8 cellular contexts compared by ENCODE assay signal in genomic region chr11:65787649-65788622, GRCh38. TPM values are rescaled to one million over a fixed set of nuclear protein-coding genes. Genes with fewer than 3 reads are reported as not detected.
DNase-seq lines count a peak whose midpoint lies in the region; ATAC-seq and TF ChIP-seq lines count a peak whose summit lies in the region.
"Had no signal": no experiment of that assay in that cellular context is flagged by ENCODE, and none has a peak within 500 bp of the region (broad histone marks: within the 10 kb centered on the region; RNA-seq: fewer than 3 reads in every experiment).

No MANE protein-coding gene starts in this region.

- peak overlapping the region; percentile 68 for H3K4me2 ChIP-seq in trophoblast cell (ENCODE audit: low read length)

- peak overlapping the region; percentile 59 for H2BK120ac ChIP-seq in trophoblast cell (ENCODE audit: insufficient read depth, low read length, poor library complexity)

- H3K36me3 ChIP-seq in trophoblast cell (ENCODE audit: control insufficient read depth in 1 of 2, insufficient read depth in 2 of 2, low read length in 2 of 2) = peaks cover 11 to 14% of the 10 kb centered on the region in 2 experiments

- peak overlapping the region; percentile 23 for H2BK12ac ChIP-seq in trophoblast cell (ENCODE audit: low read length)

- H3K4me1 ChIP-seq in trophoblast cell (ENCODE audit: control insufficient read depth in 1 of 2, insufficient read depth in 2 of 2, low read length in 2 of 2) = peaks cover 22 to 41% of the 10 kb centered on the region in 2 experiments

- peak overlapping the region; percentile 21 for H3K23ac ChIP-seq in trophoblast cell (ENCODE audit: low read length)

- DNase-seq in GM13977 (ENCODE audit: low spot score) = peak; percentile 70
- DNase-seq in NCI-H69 (lab: John Stamatoyannopoulos, UW) = peak; percentile 67
- DNase-seq in epidermal melanocyte (ENCODE audit: insufficient read length, low spot score) = peak; percentile 25
- DNase-seq in trophoblast cell = no peak
- no peak for DNase-seq in NCI-H1048 (lab: John Stamatoyannopoulos, UW)
- DNase-seq: NCI-H510A had no signal

- TF ChIP-seq CTCF in GM13977 (IDR thresholded peaks at IDR 0.05; ENCODE audit: extremely low read depth, insufficient read depth, missing control alignments) = no peak

- H3K27me3 ChIP-seq in trophoblast cell (ENCODE audit: insufficient read depth, low read length) = peaks cover 15% of the 10 kb centered on the region

- H3K9ac ChIP-seq in trophoblast cell (ENCODE audit: low read length) = peak overlapping the region; percentile 65

- peaks cover 28% of the 10 kb centered on the region for H3K79me1 ChIP-seq in trophoblast cell (ENCODE audit: low read length)

- no CpG with 5 or more reads among the region's 64 CpGs for WGBS in trophoblast cell (ENCODE audit: extremely low coverage, insufficient coverage, insufficient read length)

- H2BK5ac ChIP-seq in trophoblast cell (ENCODE audit: low read depth, low read length, poor library complexity) = peak overlapping the region; percentile 44

- peak overlapping the region; percentile 90 for H3K4ac ChIP-seq in trophoblast cell (ENCODE audit: low read depth, low read length)

- H3K18ac ChIP-seq in trophoblast cell (ENCODE audit: low read length) = peak overlapping the region; percentile 85

- in situ Hi-C loops in GM13977 (cut with MboI; ENCODE audit: low pct_unique_long_range_greater_than_20kb, low sequenced_read_pairs, unreplicated experiment) = no loop called here

- peak overlapping the region; percentile 45 for H4K91ac ChIP-seq in trophoblast cell (ENCODE audit: low read depth, low read length)

- no peak for ATAC-seq in HG03175 (IDR thresholded peaks at IDR 0.05; ENCODE audit: unreplicated experiment)
- ATAC-seq in GM21423 (IDR thresholded peaks at IDR 0.05; ENCODE audit: unreplicated experiment) = no peak

- peak overlapping the region; percentile 75 for H3K14ac ChIP-seq in trophoblast cell (ENCODE audit: low read length)

- H4K8ac ChIP-seq in trophoblast cell (ENCODE audit: low read depth, low read length) = peak overlapping the region; percentile 68

- no peak overlapping the region for H3K27ac ChIP-seq in trophoblast cell (ENCODE audit: low read depth, low read length)

- peak overlapping the region; percentile 69 for H3K4me3 ChIP-seq in trophoblast cell (ENCODE audit: low read depth, low read length)

- peaks cover 19% of the 10 kb centered on the region for H3K79me2 ChIP-seq in trophoblast cell (ENCODE audit: control insufficient read depth, insufficient read depth, low read length, poor library complexity)

- H2AFZ ChIP-seq in trophoblast cell (ENCODE audit: insufficient read depth, low read length, poor library complexity) = peak overlapping the region; percentile 43

- peaks cover 7% of the 10 kb centered on the region for H3K9me3 ChIP-seq in trophoblast cell (ENCODE audit: insufficient read depth, low read depth, low read length)

- no peak overlapping the region for H4K12ac ChIP-seq in trophoblast cell (ENCODE audit: low read depth, low read length)

- H2AK5ac ChIP-seq in trophoblast cell (ENCODE audit: low read length) = peak overlapping the region; percentile 45

RNA-seq across cellular contexts. Expression of gene OVOL1, which starts 1.1 kb away (rescaled TPM):
- 74.8 and 82.7 TPM in 2 replicates for polyA plus RNA-seq in trophoblast cell (2013)

RNA-seq across cellular contexts. Expression of gene AP5B1, which starts 7.2 kb away (rescaled TPM):
- 13.5 and 14.6 TPM in 2 replicates for polyA plus RNA-seq in trophoblast cell (2013)

RNA-seq across cellular contexts. Expression of gene SNX32, which starts 45.8 kb away (rescaled TPM):
- 0.22 and 0.27 TPM in 2 replicates for polyA plus RNA-seq in trophoblast cell (2013)

Comparison
In these comparisons a context has a peak if more than half of its experiments do, and no peak if none do; other contexts are left out.
1. DNase-seq: peak in GM13977 (single experiment), NCI-H69 (single experiment) and epidermal melanocyte (single experiment); none in trophoblast cell (0 of 2) and NCI-H1048 (single experiment).